18 cellular contexts compared by ENCODE assay signal in genomic region chr3:66454464-66454859, GRCh38. TPM values are rescaled to one million over a fixed set of nuclear protein-coding genes. Genes with fewer than 3 reads are reported as not detected.
DNase-seq lines count a peak whose midpoint lies in the region; ATAC-seq, FAIRE-seq and TF ChIP-seq lines count a peak whose summit lies in the region.
"Had no signal": no experiment of that assay in that cellular context is flagged by ENCODE, and none has a peak within 500 bp of the region (broad histone marks: within the 10 kb centered on the region; RNA-seq: fewer than 3 reads in every experiment).

No MANE protein-coding gene starts in this region.

- TF ChIP-seq POLR2A in endothelial cell of umbilical vein (IDR thresholded peaks at IDR 0.05; ENCODE audit: low read depth, low read length) (no peak), prostate gland (IDR thresholded peaks at IDR 0.05) (no peak), lower leg skin (IDR thresholded peaks at IDR 0.05) (no peak)

- H3K4me3 ChIP-seq in right atrium auricular region (no peak overlapping the region), endothelial cell of umbilical vein (replicated peaks in 1 of 3; ENCODE audit: insufficient read depth in 1 of 3, low read depth in 1 of 3, low read length in 3 of 3) (no peak overlapping the region), prostate gland (no peak overlapping the region), aorta (ENCODE audit: low read length in 2 of 2) (no peak overlapping the region), lower leg skin (ENCODE audit: low read depth, poor library complexity, severe bottlenecking) (no peak overlapping the region)
- H3K4me3 ChIP-seq: MG63, upper lobe of left lung had no signal

- H4K20me1 ChIP-seq in endothelial cell of umbilical vein (replicated peaks; ENCODE audit: control insufficient read depth, extremely low read depth, insufficient read depth, low read length), result no peaks in the 10 kb centered on the region

- intact Hi-C loops in left cardiac atrium (cut with DNase I) (no loop called here), endothelial cell of umbilical vein (cut with micrococcal nuclease) (no loop called here), prostate gland (cut with DNase I) (loop anchor here (5.0 kb wide), 2 partner anchors 37 to 43 kb away; no protein-coding TSS in a partner anchor), aorta (cut with DNase I) (loop anchor here in 1 of 2 donors (5.0 kb wide), 2 partner anchors 33 to 37 kb away; no protein-coding TSS in a partner anchor), lower leg skin (cut with DNase I; ENCODE audit: low total_unique reads) (no loop called here)

- POLR2A ChIA-PET in endothelial cell of umbilical vein (lab: Charles Lee), result no interaction called here

- dilution Hi-C loops in endothelial cell of umbilical vein (cut with MboI; ENCODE audit: extremely low pct_ligation_motif_present, low sequenced_read_pairs), result no loop called here

- H3K27ac ChIP-seq in right atrium auricular region, result peak overlapping the region; percentile 76 to 79
- no peak overlapping the region for H3K27ac ChIP-seq in endothelial cell of umbilical vein (ENCODE audit: insufficient read depth, low read depth, low read length)
- H3K27ac ChIP-seq in prostate gland, result peak overlapping the region; percentile 57 to 63
- peak overlapping the region; percentile 10 to 86 for H3K27ac ChIP-seq in aorta (ENCODE audit: low read depth in 1 of 2, low read length in 2 of 2)
- H3K27ac ChIP-seq: brain microvascular endothelial cell had no signal

- no TSS peak for BruUV-seq in endothelial cell of umbilical vein (replicated peaks; lab: Mats Ljungman, UMichigan)

- FAIRE-seq in endothelial cell of umbilical vein (lab: Jason Lieb, UNC), result peak; percentile 15

- H2AFZ ChIP-seq in endothelial cell of umbilical vein (ENCODE audit: low read depth, low read length), result no peak overlapping the region

- no peak overlapping the region for H3K4me2 ChIP-seq in endothelial cell of umbilical vein (ENCODE audit: insufficient read depth, low read length)

- no peak overlapping the region for H3K9ac ChIP-seq in endothelial cell of umbilical vein (replicated peaks; ENCODE audit: extremely low read depth, insufficient read depth, low read length)

- no peaks in the 10 kb centered on the region for H3K79me2 ChIP-seq in endothelial cell of umbilical vein (ENCODE audit: control insufficient read depth, insufficient read depth, low read length)

- H3K9me3 ChIP-seq in right atrium auricular region, result no peaks in the 10 kb centered on the region
- no peaks in the 10 kb centered on the region for H3K9me3 ChIP-seq in endothelial cell of umbilical vein (replicated peaks; ENCODE audit: control insufficient read depth, insufficient read depth, low read length)
- H3K9me3 ChIP-seq in prostate gland, result no peaks in the 10 kb centered on the region
- no peaks in the 10 kb centered on the region for H3K9me3 ChIP-seq in aorta (ENCODE audit: control insufficient read depth, low read length)
- H3K9me3 ChIP-seq: MG63, upper lobe of left lung had no signal

- no peak for ATAC-seq in left cardiac atrium
- no peak for ATAC-seq in aorta (ENCODE audit: low FRiP score)
- no peak for ATAC-seq in GM18502 (IDR thresholded peaks at IDR 0.05; ENCODE audit: poor library complexity, unreplicated experiment)
- ATAC-seq: naive thymus-derived CD8-positive, alpha-beta T cell had no signal

- CTCF ChIA-PET in endothelial cell of umbilical vein (lab: Charles Lee), result interaction anchor here (1.1 to 2.2 kb wide), 5 partner anchors 9 to 76 kb away, joined by 3 to 12 read pairs (median 4); no protein-coding TSS in a partner anchor

- H3K4me1 ChIP-seq in right atrium auricular region, result peaks cover 0 to 76% of the 10 kb centered on the region in 2 donors
- H3K4me1 ChIP-seq in endothelial cell of umbilical vein (ENCODE audit: control insufficient read depth, extremely low read depth, insufficient read depth, low read length), result peaks cover 11% of the 10 kb centered on the region
- peaks cover 15% of the 10 kb centered on the region for H3K4me1 ChIP-seq in prostate gland (replicated peaks)
- peaks cover 3 to 4% of the 10 kb centered on the region in 2 donors for H3K4me1 ChIP-seq in aorta (ENCODE audit: control insufficient read depth in 1 of 2, insufficient read depth in 2 of 2, low read length in 2 of 2)

- WGBS in prostate gland, result 84% methylated on average over 8 of the region's 8 CpGs
- 37 to 38% methylated on average over 8 of the region's 8 CpGs for WGBS in aorta, 2 donors
- 75 to 80% methylated on average over 8 of the region's 8 CpGs for WGBS in lower leg skin, 2 donors

- H3K27me3 ChIP-seq in right atrium auricular region, result no peaks in the 10 kb centered on the region
- H3K27me3 ChIP-seq in endothelial cell of umbilical vein (ENCODE audit: control insufficient read depth in 2 of 2, insufficient read depth in 2 of 2, low read length in 2 of 2), result no peaks in the 10 kb centered on the region
- no peaks in the 10 kb centered on the region for H3K27me3 ChIP-seq in prostate gland (replicated peaks; ENCODE audit: insufficient read depth)
- no peaks in the 10 kb centered on the region for H3K27me3 ChIP-seq in aorta (ENCODE audit: control insufficient read depth in 1 of 2, insufficient read depth in 2 of 2, low read length in 1 of 2)
- H3K27me3 ChIP-seq: brain microvascular endothelial cell, MG63, upper lobe of left lung had no signal

- H3K36me3 ChIP-seq in right atrium auricular region, result peaks cover 7% of the 10 kb centered on the region
- peaks cover 0 to 8% of the 10 kb centered on the region in 2 experiments for H3K36me3 ChIP-seq in endothelial cell of umbilical vein (ENCODE audit: control insufficient read depth in 2 of 2, extremely low read depth in 1 of 2, insufficient read depth in 2 of 2, low read length in 2 of 2)
- H3K36me3 ChIP-seq in prostate gland, result no peaks in the 10 kb centered on the region
- no peaks in the 10 kb centered on the region for H3K36me3 ChIP-seq in aorta (ENCODE audit: control insufficient read depth in 1 of 2, insufficient read depth in 2 of 2, low read length in 1 of 2)
- H3K36me3 ChIP-seq: brain microvascular endothelial cell, MG63 had no signal

- H3K9me1 ChIP-seq in endothelial cell of umbilical vein (replicated peaks; ENCODE audit: control insufficient read depth, extremely low read depth, insufficient read depth, low read length), result no peaks in the 10 kb centered on the region

- no peak for DNase-seq in right atrium auricular region (ENCODE audit: low spot score)
- DNase-seq in left cardiac atrium, result no peak
- no peak for DNase-seq in endothelial cell of umbilical vein (ENCODE audit: low read depth, low spot score)
- DNase-seq in prostate gland (ENCODE audit: low spot score), result no peak
- DNase-seq in aorta, result no peak
- no peak for DNase-seq in ureter (ENCODE audit: low spot score)
- DNase-seq in lower leg skin (ENCODE audit: low spot score in 2 of 2), result no peak
- DNase-seq: ACHN; activated CD4-positive, alpha-beta T cell treated with anti-CD3 and anti-CD28 coated beads, Interleukin-2, amount 50 U/mL, for 48 hours; activated naive CD4-positive, alpha-beta T cell treated with anti-CD3 and anti-CD28 coated beads, Interleukin-2, amount 50 U/mL, for 16 hours; activated T-cell treated with anti-CD3 and anti-CD28 coated beads, Interleukin-2, amount 50 U/mL, for 1 hour; brain microvascular endothelial cell; CD4-positive, alpha-beta memory T cell; MG63; naive thymus-derived CD8-positive, alpha-beta T cell; NCI-H1694; upper lobe of left lung had no signal

- TF ChIP-seq CTCF in right atrium auricular region (IDR thresholded peaks at IDR 0.05) (no peak), endothelial cell of umbilical vein (IDR thresholded peaks at IDR 0.05; ENCODE audit: extremely low read depth in 1 of 2, insufficient read depth in 1 of 2, low read depth in 1 of 2, low read length in 2 of 2) (no peak), prostate gland (IDR thresholded peaks at IDR 0.05) (no peak), lower leg skin (IDR thresholded peaks at IDR 0.05) (no peak)

TF ChIP-seq in endothelial cell of umbilical vein, 7 proteins besides CTCF, POLR2A, EP300 and RAD21:
- TF ChIP-seq POLR2AphosphoS5 (IDR thresholded peaks at IDR 0.05; ENCODE audit: insufficient read depth, low read depth, low read length), result no peak
- no peak for TF ChIP-seq MAX (IDR thresholded peaks at IDR 0.05; ENCODE audit: insufficient read depth, insufficient read length)
- TF ChIP-seq GATA2 (IDR thresholded peaks at IDR 0.05; ENCODE audit: insufficient read depth, insufficient read length, low read depth, low read length), result no peak
- TF ChIP-seq EZH2 (IDR thresholded peaks at IDR 0.05; ENCODE audit: borderline replicate concordance, low read depth, low read length, severe bottlenecking), result no peak
- no peak for TF ChIP-seq MYC (IDR thresholded peaks at IDR 0.05; ENCODE audit: low read depth, low read length)
- no peak for TF ChIP-seq JUN (IDR thresholded peaks at IDR 0.05; ENCODE audit: borderline replicate concordance, insufficient read depth, insufficient read length, low read depth)
- TF ChIP-seq FOS (IDR thresholded peaks at IDR 0.05; ENCODE audit: borderline replicate concordance, insufficient read depth, low read length), result no peak

RNA-seq across cellular contexts. Expression of gene LRIG1, which starts 46.4 kb away (rescaled TPM):
- total RNA-seq in right atrium auricular region (100 to 1,000 TPM; 147 to 179 TPM), left cardiac atrium (100 to 1,000 TPM in 1 of 2 donors, 10 to 100 TPM in 1; 88.8 to 115 TPM), endothelial cell of umbilical vein (42.0 and 52.2 TPM in 2 replicates), prostate gland (100 to 1,000 TPM; 119 to 186 TPM), aorta (100 to 1,000 TPM in 1 of 2 donors, 10 to 100 TPM in 1; 75.7 to 115 TPM), ureter (15.8 TPM), lower leg skin (10 to 100 TPM; 53.3 to 91.5 (median 69.8) TPM)
- polyA plus RNA-seq in endothelial cell of umbilical vein (42.9 and 50.3 TPM in 2 replicates), aorta (10 to 100 TPM; 15.0 to 62.1 TPM)
- 39.7 and 42.1 TPM in 2 replicates for polyA plus RNA-seq in endothelial cell of umbilical vein (2011; cell fraction: cytosol; rRNA removed)
- polyA plus RNA-seq in endothelial cell of umbilical vein (2011; cell fraction: nucleus; rRNA removed), result 95.9 and 117 TPM in 2 replicates
- polyA plus RNA-seq in endothelial cell of umbilical vein (2012), result 27.0 and 38.8 TPM in 2 replicates
- polyA minus RNA-seq in endothelial cell of umbilical vein, result 133 and 193 TPM in 2 replicates
- 1.8 TPM for polyA minus RNA-seq in endothelial cell of umbilical vein (2011; cell fraction: cytosol; rRNA and poly(A)+ RNA removed)
- 67.0 and 113 TPM in 2 replicates for polyA minus RNA-seq in endothelial cell of umbilical vein (2011; cell fraction: nucleus; rRNA and poly(A)+ RNA removed)
